Comparison of ENCODE assay signal across 21 cellular contexts in genomic region chr22:42301742-42302102, GRCh38. TPM values are rescaled to one million over a fixed set of nuclear protein-coding genes. Genes with fewer than 3 reads are reported as not detected.
DNase-seq lines count a peak whose midpoint lies in the region; ATAC-seq and TF ChIP-seq lines count a peak whose summit lies in the region.
"Had no signal": no experiment of that assay in that cellular context is flagged by ENCODE, and none has a peak within 500 bp of the region (broad histone marks: within the 10 kb centered on the region; RNA-seq: fewer than 3 reads in every experiment).

No MANE protein-coding gene starts in this region.

- peaks cover 0 to 2% of the 10 kb centered on the region in 2 donors for H3K27me3 Mint-ChIP-seq in T-cell

- peak overlapping the region in 8 of 11 experiments; percentile 7 to 84 (median 54); a peak in 11 of 22 replicates for H3K9ac ChIP-seq in BLaER1 treated with 17β-estradiol and CSF1 and Interleukin-3, amounts not matched to agents 10 nM and 100 nM
- peak overlapping the region in 1 of 2 donors; percentile 43 for H3K9ac ChIP-seq in mucosa of rectum (ENCODE audit: low read depth in 1 of 2, low read length in 2 of 2)
- H3K9ac ChIP-seq: GM23248 had no signal

- no peak overlapping the region for H3K4me3 Mint-ChIP-seq in T-cell

- H3K4me3 ChIP-seq in BLaER1 treated with 17β-estradiol and CSF1 and Interleukin-3, amounts not matched to agents 10 nM and 100 nM, result no peak overlapping the region; a peak in 2 of 20 replicates
- H3K4me3 ChIP-seq in DOHH2 (ENCODE audit: low read length), result no peak overlapping the region
- H3K4me3 ChIP-seq in mucosa of rectum (ENCODE audit: low read length in 2 of 2), result no peak overlapping the region
- H3K4me3 ChIP-seq: GM12878, GM23248, HAP-1, Peyer's patch, SJCRH30 had no signal

- TF ChIP-seq CTCF in DOHH2 (IDR thresholded peaks at IDR 0.05; ENCODE audit: low read depth, low read length, poor library complexity, severe bottlenecking), result no peak

- H3K36me3 Mint-ChIP-seq in T-cell, result no peaks in the 10 kb centered on the region
- H3K36me3 Mint-ChIP-seq: CD14-positive monocyte had no signal

- H3K79me2 ChIP-seq in DOHH2 (ENCODE audit: control insufficient read depth, low read length), result no peaks in the 10 kb centered on the region

- no peaks in the 10 kb centered on the region for H3K9me3 ChIP-seq in BLaER1 treated with 17β-estradiol and CSF1 and Interleukin-3, amounts not matched to agents 10 nM and 100 nM (replicated peaks in 1 of 11)
- H3K9me3 ChIP-seq in DOHH2 (ENCODE audit: control insufficient read depth, insufficient read depth, low read length), result no peaks in the 10 kb centered on the region
- H3K9me3 ChIP-seq in mucosa of rectum (ENCODE audit: control insufficient read depth in 2 of 2, low read length in 2 of 2), result no peaks in the 10 kb centered on the region
- H3K9me3 ChIP-seq: HAP-1, Peyer's patch, SJCRH30 had no signal

- peaks cover 0 to 20% (median 0%) of the 10 kb centered on the region in 11 experiments; a peak in 3 of 22 replicates for H4K20me1 ChIP-seq in BLaER1 treated with 17β-estradiol and CSF1 and Interleukin-3, amounts not matched to agents 10 nM and 100 nM
- no peaks in the 10 kb centered on the region for H4K20me1 ChIP-seq in DOHH2 (ENCODE audit: control insufficient read depth, insufficient read depth, low read depth, low read length)

- H3F3A ChIP-seq in DOHH2 (ENCODE audit: control insufficient read depth, insufficient read depth), result peaks cover 27% of the 10 kb centered on the region

- H3K9me3 Mint-ChIP-seq in T-cell, result no peaks in the 10 kb centered on the region
- H3K9me3 Mint-ChIP-seq: T-helper 1 cell treated with Interleukin-12 subunit alpha and Interleukin-12 subunit beta and Interleukin-4 antibody, amounts not matched to agents 30 μg/mL and 1 μg/mL, for 36 hours had no signal

- DNase-seq in T-cell (no peak), SK-N-DZ (ENCODE audit: low spot score) (no peak), T-helper 2 cell (no peak)
- no peak for DNase-seq in stimulated activated CD4-positive, alpha-beta T cell treated with anti-CD3 and anti-CD28 coated beads, Interleukin-12 subunit alpha, Interleukin-12 subunit beta, amount 100 ng/mL, for 4 hours
- DNase-seq: COR-L47, GM23248, KBM-7, NCI-H1105 treated with DMSO at 0.1 percent for 48 hours, NCI-H2029 treated with DMSO at 0.1 percent for 48 hours, NCI-H345, NCI-H774, Peyer's patch, SJCRH30 had no signal

- peak overlapping the region; percentile 84 to 100 (median 96) for H3K4me2 ChIP-seq in BLaER1 treated with 17β-estradiol and CSF1 and Interleukin-3, amounts not matched to agents 10 nM and 100 nM
- H3K4me2 ChIP-seq in DOHH2 (ENCODE audit: low read length), result peak overlapping the region; percentile 100; the same call in 1 of the 2 replicates

- peak overlapping the region; percentile 19 to 94 for H3K27ac Mint-ChIP-seq in T-cell

- H3K36me3 ChIP-seq in BLaER1 treated with 17β-estradiol and CSF1 and Interleukin-3, amounts not matched to agents 10 nM and 100 nM, result no peaks in the 10 kb centered on the region
- H3K36me3 ChIP-seq in DOHH2 (ENCODE audit: control insufficient read depth, low read length), result no peaks in the 10 kb centered on the region
- H3K36me3 ChIP-seq in mucosa of rectum (ENCODE audit: control insufficient read depth in 2 of 2, insufficient read depth in 2 of 2, low read length in 2 of 2), result no peaks in the 10 kb centered on the region
- H3K36me3 ChIP-seq: HAP-1, Peyer's patch, SJCRH30 had no signal

- CTCF ChIA-PET in T-cell (lab: Charles Lee), result no interaction called here

- H3K27me3 ChIP-seq in BLaER1 treated with 17β-estradiol and CSF1 and Interleukin-3, amounts not matched to agents 10 nM and 100 nM, result no peaks in the 10 kb centered on the region
- H3K27me3 ChIP-seq in DOHH2 (ENCODE audit: control insufficient read depth, low read length), result peaks cover 11% of the 10 kb centered on the region
- H3K27me3 ChIP-seq in mucosa of rectum (ENCODE audit: control insufficient read depth in 2 of 2, insufficient read depth in 2 of 2, low read length in 2 of 2), result no peaks in the 10 kb centered on the region
- H3K27me3 ChIP-seq: Peyer's patch, SJCRH30 had no signal

- ATAC-seq in T-cell (replicated peaks in 1 of 4) (no peak), HG02763 (IDR thresholded peaks at IDR 0.05; ENCODE audit: unreplicated experiment) (no peak)

- peaks cover 64 to 99% (median 95%) of the 10 kb centered on the region in 10 experiments for H3K4me1 ChIP-seq in BLaER1 treated with 17β-estradiol and CSF1 and Interleukin-3, amounts not matched to agents 10 nM and 100 nM
- peaks cover 67% of the 10 kb centered on the region for H3K4me1 ChIP-seq in DOHH2 (ENCODE audit: control insufficient read depth, low read length)
- H3K4me1 ChIP-seq in mucosa of rectum (ENCODE audit: control insufficient read depth in 2 of 2, insufficient read depth in 2 of 2, low read length in 2 of 2), result peaks cover 25 to 33% of the 10 kb centered on the region in 2 donors
- H3K4me1 ChIP-seq: SJCRH30 had no signal

- H3K9me2 ChIP-seq in DOHH2 (replicated peaks; ENCODE audit: control insufficient read depth, low read length), result no peaks in the 10 kb centered on the region

- peak overlapping the region in 8 of 11 experiments; percentile 37 to 90 (median 82); a peak in 13 of 22 replicates for H3K27ac ChIP-seq in BLaER1 treated with 17β-estradiol and CSF1 and Interleukin-3, amounts not matched to agents 10 nM and 100 nM
- no peak overlapping the region for H3K27ac ChIP-seq in DOHH2 (ENCODE audit: low read depth, low read length)
- H3K27ac ChIP-seq in mucosa of rectum (ENCODE audit: low read depth in 2 of 2, low read length in 2 of 2), result peak overlapping the region; percentile 61 to 73
- H3K27ac ChIP-seq: GM23248, SJCRH30 had no signal

- POLR2A ChIA-PET in T-cell (lab: Charles Lee), result no interaction called here

- H3K4me1 Mint-ChIP-seq in T-cell, result peaks cover 81 to 87% (median 84%) of the 10 kb centered on the region in 3 donors

RNA-seq across cellular contexts. Expression of gene TCF20, which starts 31.3 kb away (rescaled TPM):
- total RNA-seq in T-cell, result 10 to 100 TPM; 84.2 to 98.8 (median 88.5) TPM
- polyA plus RNA-seq in SK-N-DZ (2014; cell fraction: cytosol; rRNA removed), result 25.2 and 27.9 TPM in 2 replicates
- polyA plus RNA-seq in SK-N-DZ (2014; cell fraction: nucleus; rRNA removed), result 9.5 and 14.0 TPM in 2 replicates
